Comparison of ENCODE assay signal across 10 cellular contexts in genomic region chr15:22494466-22495113, GRCh38. TPM values are rescaled to one million over a fixed set of nuclear protein-coding genes. Genes with fewer than 3 reads are reported as not detected.
DNase-seq lines count a peak whose midpoint lies in the region; ATAC-seq and TF ChIP-seq lines count a peak whose summit lies in the region.
"Not testable (repeated sequence)": the region's sequence is repeated elsewhere in the genome, so short reads cannot be mapped to it uniquely, and the experiment has no call there.
"Had no signal": no experiment of that assay in that cellular context is flagged by ENCODE, and none has a peak within 500 bp of the region (broad histone marks: within the 10 kb centered on the region; RNA-seq: fewer than 3 reads in every experiment).

No MANE protein-coding gene starts in this region.

- not testable (repeated sequence) for H3K36me3 Mint-ChIP-seq in activated CD8-positive, alpha-beta memory T cell treated with anti-CD3 and anti-CD28 coated beads, Interleukin-2, amount 10 ng/mL, durations not matched to agents 7 days and 5 days; naive thymus-derived CD4-positive, alpha-beta T cell

- H3K4me2 ChIP-seq in mammary epithelial cell (ENCODE audit: insufficient read depth, low read depth, low read length), result peak overlapping the region; percentile 71

- not testable (repeated sequence) for DNase-seq in Panc1 (ENCODE audit: low read depth, low spot score); mammary epithelial cell
- peak; percentile 39 for DNase-seq in activated CD8-positive, alpha-beta memory T cell treated with anti-CD3 and anti-CD28 coated beads, Interleukin-2, amount 10 ng/mL, durations not matched to agents 7 days and 5 days
- peak; percentile 86 for DNase-seq in cardiac septum (ENCODE audit: low spot score)
- DNase-seq in naive thymus-derived CD4-positive, alpha-beta T cell, result peak; percentile 12 to 66 (median 49)
- DNase-seq in stimulated activated CD4-positive, alpha-beta T cell treated with anti-CD3 and anti-CD28 coated beads, Interleukin-15, amount 100 ng/mL, for 48 hours (ENCODE audit: low read depth in 2 of 2), result peak; percentile 2 to 6
- DNase-seq in aorta, result peak; percentile 72 to 89

- not testable (repeated sequence) for H3K9me3 Mint-ChIP-seq in activated CD8-positive, alpha-beta memory T cell treated with anti-CD3 and anti-CD28 coated beads, Interleukin-2, amount 10 ng/mL, durations not matched to agents 7 days and 5 days (ENCODE audit: low read depth); naive thymus-derived CD4-positive, alpha-beta T cell

- BruUV-seq in Panc1 (replicated peaks; lab: Mats Ljungman, UMichigan); mammary epithelial cell (replicated peaks; lab: Mats Ljungman, UMichigan): not testable (repeated sequence)

- dilution Hi-C loops in mammary epithelial cell (cut with HindIII; ENCODE audit: low sequenced_read_pairs), result not testable (repeated sequence)

- no CpG with 5 or more reads among the region's 88 CpGs for WGBS in mammary epithelial cell (ENCODE audit: low coverage, missing lambda C conversion rate)
- WGBS in aorta, 2 donors, result 0 to 2% methylated on average over 32 to 54 of the region's 88 CpGs

- H3K36me3 ChIP-seq in Panc1 (ENCODE audit: control insufficient read depth, insufficient read depth, low read length); mammary epithelial cell (ENCODE audit: insufficient read depth, low read length); naive thymus-derived CD4-positive, alpha-beta T cell (ENCODE audit: control insufficient read depth in 2 of 3, insufficient read depth in 3 of 3, low read length in 3 of 3); aorta (ENCODE audit: control insufficient read depth in 1 of 2, insufficient read depth in 2 of 2, low read length in 1 of 2): not testable (repeated sequence)

- in situ Hi-C loops in GM18951 (cut with MboI; ENCODE audit: low sequenced_read_pairs, unreplicated experiment); Panc1 (cut with HindIII; ENCODE audit: low pct_unique_long_range_greater_than_20kb, low sequenced_read_pairs); mammary epithelial cell (cut with MboI; ENCODE audit: low sequenced_read_pairs in 2 of 2): not testable (repeated sequence)

- H3K4me3 Mint-ChIP-seq in activated CD8-positive, alpha-beta memory T cell treated with anti-CD3 and anti-CD28 coated beads, Interleukin-2, amount 10 ng/mL, durations not matched to agents 7 days and 5 days, result peak overlapping the region; percentile 60
- peak overlapping the region in 8 of 10 donors; percentile 44 to 85 (median 78) for H3K4me3 Mint-ChIP-seq in naive thymus-derived CD4-positive, alpha-beta T cell

- not testable (repeated sequence) for H3K9ac ChIP-seq in mammary epithelial cell (ENCODE audit: insufficient read depth, low read length)

- H3K9me3 ChIP-seq in Panc1 (ENCODE audit: control insufficient read depth, insufficient read depth, low read depth, low read length); mammary epithelial cell (replicated peaks; ENCODE audit: insufficient read depth, low read length); naive thymus-derived CD4-positive, alpha-beta T cell (ENCODE audit: control insufficient read depth in 2 of 3, low read length in 3 of 3); aorta (ENCODE audit: control insufficient read depth, low read length): not testable (repeated sequence)

- H3K79me2 ChIP-seq in mammary epithelial cell (ENCODE audit: insufficient read depth, low read length), result not testable (repeated sequence)

- not testable (repeated sequence) for H4K20me1 ChIP-seq in mammary epithelial cell (ENCODE audit: insufficient read depth, low read length)

- peak overlapping the region; percentile 39 to 53 for H3K4me3 ChIP-seq in Panc1 (ENCODE audit: low read depth in 2 of 2, low read length in 2 of 2)
- H3K4me3 ChIP-seq in mammary epithelial cell (replicated peaks in 1 of 3; ENCODE audit: insufficient read depth in 1 of 3, low read depth in 2 of 3, low read length in 3 of 3), result peak overlapping the region in 2 of 3 experiments; percentile 55 to 60
- peak overlapping the region; percentile 33 for H3K4me3 ChIP-seq in naive thymus-derived CD4-positive, alpha-beta T cell (ENCODE audit: low read length)
- H3K4me3 ChIP-seq in aorta (ENCODE audit: low read length in 2 of 2), result not testable (repeated sequence)

- not testable (repeated sequence) for H3K27me3 ChIP-seq in Panc1 (ENCODE audit: control insufficient read depth, insufficient read depth, low read length); mammary epithelial cell (ENCODE audit: insufficient read depth, low read length); naive thymus-derived CD4-positive, alpha-beta T cell (ENCODE audit: control insufficient read depth in 2 of 2, insufficient read depth in 2 of 2, low read length in 2 of 2); aorta (ENCODE audit: control insufficient read depth in 1 of 2, insufficient read depth in 2 of 2, low read length in 1 of 2)

- CTCF ChIA-PET in Panc1 (lab: Charles Lee); activated CD8-positive, alpha-beta memory T cell treated with anti-CD3 and anti-CD28 coated beads, Interleukin-2, amount 10 ng/mL, durations not matched to agents 7 days and 5 days (lab: Charles Lee); mammary epithelial cell (lab: Charles Lee; ENCODE audit: low non-redundant PET); naive thymus-derived CD4-positive, alpha-beta T cell (lab: Charles Lee): not testable (repeated sequence)

- H3K4me1 Mint-ChIP-seq in activated CD8-positive, alpha-beta memory T cell treated with anti-CD3 and anti-CD28 coated beads, Interleukin-2, amount 10 ng/mL, durations not matched to agents 7 days and 5 days; naive thymus-derived CD4-positive, alpha-beta T cell: not testable (repeated sequence)

- ATAC-seq in Panc1; activated CD8-positive, alpha-beta memory T cell treated with anti-CD3 and anti-CD28 coated beads, Interleukin-2, amount 10 ng/mL, durations not matched to agents 7 days and 5 days; naive thymus-derived CD4-positive, alpha-beta T cell; aorta (ENCODE audit: low FRiP score): not testable (repeated sequence)

- intact Hi-C loops in Panc1 (cut with micrococcal nuclease; ENCODE audit: unreplicated experiment); mammary epithelial cell (cut with micrococcal nuclease); cardiac septum (cut with DNase I); naive thymus-derived CD4-positive, alpha-beta T cell (cut with micrococcal nuclease); aorta (cut with DNase I): not testable (repeated sequence)

- peak overlapping the region; percentile 87 for H2AFZ ChIP-seq in mammary epithelial cell (ENCODE audit: low read depth, low read length)

- not testable (repeated sequence) for H3K27ac Mint-ChIP-seq in activated CD8-positive, alpha-beta memory T cell treated with anti-CD3 and anti-CD28 coated beads, Interleukin-2, amount 10 ng/mL, durations not matched to agents 7 days and 5 days
- H3K27ac Mint-ChIP-seq in naive thymus-derived CD4-positive, alpha-beta T cell, result peak overlapping the region in 1 of 9 donors; percentile 65

- peak; percentile 28 for TF ChIP-seq POLR2A in GM18951 (IDR thresholded peaks at IDR 0.05; ENCODE audit: extremely low read depth, insufficient read depth, insufficient read length)

- not testable (repeated sequence) for H3K27me3 Mint-ChIP-seq in activated CD8-positive, alpha-beta memory T cell treated with anti-CD3 and anti-CD28 coated beads, Interleukin-2, amount 10 ng/mL, durations not matched to agents 7 days and 5 days; naive thymus-derived CD4-positive, alpha-beta T cell

- TF ChIP-seq CTCF in Panc1 (IDR thresholded peaks at IDR 0.05); mammary epithelial cell (conservative IDR thresholded peaks at IDR 0.05 in 1 of 2, IDR thresholded peaks at IDR 0.05 in 1 of 2; ENCODE audit: extremely low read depth in 1 of 2, insufficient read depth in 1 of 2, low read depth in 1 of 2, low read length in 2 of 2): not testable (repeated sequence)

- POLR2A ChIA-PET in Panc1 (lab: Charles Lee); naive thymus-derived CD4-positive, alpha-beta T cell (lab: Charles Lee): not testable (repeated sequence)

- H3K4me1 ChIP-seq in Panc1 (ENCODE audit: control insufficient read depth, insufficient read depth, low read length); mammary epithelial cell (ENCODE audit: insufficient read depth, low read length); naive thymus-derived CD4-positive, alpha-beta T cell (ENCODE audit: control insufficient read depth in 2 of 2, insufficient read depth in 2 of 2, low read length in 2 of 2); aorta (ENCODE audit: control insufficient read depth in 1 of 2, insufficient read depth in 2 of 2, low read length in 2 of 2): not testable (repeated sequence)

- not testable (repeated sequence) for H3K27ac ChIP-seq in Panc1 (ENCODE audit: low read length); naive thymus-derived CD4-positive, alpha-beta T cell (ENCODE audit: low read depth, low read length); aorta (ENCODE audit: low read depth in 1 of 2, low read length in 2 of 2)
- peak overlapping the region; percentile 29 for H3K27ac ChIP-seq in mammary epithelial cell (ENCODE audit: insufficient read depth, low read depth, low read length)

RNA-seq across cellular contexts. Expression of gene GOLGA6L22, which starts 35.9 kb away (rescaled TPM):
- not detected for total RNA-seq in Panc1 (2021; ENCODE audit: unreplicated experiment)
- not detected for polyA plus RNA-seq in Panc1 (2012; ENCODE audit: insufficient read length)
- total RNA-seq in activated CD8-positive, alpha-beta memory T cell treated with anti-CD3 and anti-CD28 coated beads, Interleukin-2, amount 10 ng/mL, durations not matched to agents 7 days and 5 days, result not detected
- not detected for total RNA-seq in mammary epithelial cell
- polyA plus RNA-seq in mammary epithelial cell, result not detected
- not detected for polyA minus RNA-seq in mammary epithelial cell
- total RNA-seq in cardiac septum, result not detected
- total RNA-seq in naive thymus-derived CD4-positive, alpha-beta T cell, result not detected
- polyA plus RNA-seq in naive thymus-derived CD4-positive, alpha-beta T cell, result not detected
- total RNA-seq in aorta, result not detected
- polyA plus RNA-seq in aorta, result not detected
- total RNA-seq: kidney epithelial cell, SJCRH30 had no signal
